ENCODE assay signal across 21 cellular contexts in genomic region chr3:182972387-182972786, GRCh38. TPM values are rescaled to one million over a fixed set of nuclear protein-coding genes. Genes with fewer than 3 reads are reported as not detected.
DNase-seq lines count a peak whose midpoint lies in the region; ATAC-seq and TF ChIP-seq lines count a peak whose summit lies in the region.
"Had no signal": no experiment of that assay in that cellular context is flagged by ENCODE, and none has a peak within 500 bp of the region (broad histone marks: within the 10 kb centered on the region; RNA-seq: fewer than 3 reads in every experiment).

No MANE protein-coding gene starts in this region.

- H3K9me1 ChIP-seq in IMR-90 (ENCODE audit: insufficient read depth, low read length), result peaks cover 10% of the 10 kb centered on the region

- no peak overlapping the region for H2AK9ac ChIP-seq in IMR-90 (replicated peaks; ENCODE audit: low read depth, low read length, poor library complexity)

- intact Hi-C loops in IMR-90 (cut with micrococcal nuclease), result no loop called here

- H2BK20ac ChIP-seq in IMR-90 (ENCODE audit: low read depth, low read length), result no peak overlapping the region

- H3K27ac ChIP-seq in IMR-90 (ENCODE audit: insufficient read depth, low read length) (no peak overlapping the region), OCI-LY3 (ENCODE audit: low read length) (peak overlapping the region; percentile 93)

- H3K79me1 ChIP-seq in IMR-90 (ENCODE audit: low read depth in 1 of 2, low read length in 2 of 2), result peaks cover 16 to 49% of the 10 kb centered on the region in 2 experiments

- no peak overlapping the region for H2BK15ac ChIP-seq in IMR-90 (ENCODE audit: low read depth, low read length)

- H3K27me3 ChIP-seq in IMR-90 (ENCODE audit: control insufficient read depth, insufficient read depth, low read length), result no peaks in the 10 kb centered on the region
- H3K27me3 ChIP-seq in OCI-LY3 (ENCODE audit: low read depth, low read length), result no peaks in the 10 kb centered on the region
- H3K27me3 ChIP-seq: MG63 had no signal

- no peak overlapping the region for H3K4ac ChIP-seq in IMR-90 (ENCODE audit: low read depth, low read length)

- H4K91ac ChIP-seq in IMR-90 (ENCODE audit: insufficient read depth, low read depth, low read length), result no peak overlapping the region

- POLR2A ChIA-PET in IMR-90 (lab: Charles Lee; ENCODE audit: unreplicated experiment), result no interaction called here

- H3K4me1 ChIP-seq in IMR-90 (ENCODE audit: control insufficient read depth, insufficient read depth, low read length), result peaks cover 11% of the 10 kb centered on the region
- peaks cover 79% of the 10 kb centered on the region for H3K4me1 ChIP-seq in OCI-LY3 (ENCODE audit: low read length)

- no peak overlapping the region for H3K56ac ChIP-seq in IMR-90 (ENCODE audit: extremely low read depth, insufficient read depth, low read length)

- no peak overlapping the region for H2AK5ac ChIP-seq in IMR-90 (ENCODE audit: low read depth, low read length)

- H3K4me3 Mint-ChIP-seq in memory B cell (no peak overlapping the region), type B pancreatic cell (no peak overlapping the region)

- H3K4me1 Mint-ChIP-seq in memory B cell (peaks cover 33% of the 10 kb centered on the region), type B pancreatic cell (ENCODE audit: unreplicated experiment) (peaks cover 27% of the 10 kb centered on the region)

- H3K9ac ChIP-seq in IMR-90 (ENCODE audit: low read depth, low read length), result no peak overlapping the region
- H3K9ac ChIP-seq in OCI-LY3 (ENCODE audit: low read length), result peak overlapping the region; percentile 25; the same call in 1 of the 2 replicates

- peaks cover 9% of the 10 kb centered on the region for H4K20me1 ChIP-seq in IMR-90 (ENCODE audit: insufficient read depth, low read length)
- H4K20me1 ChIP-seq in OCI-LY3 (ENCODE audit: insufficient read depth, low read length), result peaks cover 28% of the 10 kb centered on the region

- TF ChIP-seq POLR2A in IMR-90 (IDR thresholded peaks at IDR 0.05; ENCODE audit: low read depth, low read length), result no peak

- H3K36me3 ChIP-seq in IMR-90 (ENCODE audit: control insufficient read depth, insufficient read depth, low read length), result no peaks in the 10 kb centered on the region
- H3K36me3 ChIP-seq in OCI-LY3 (replicated peaks; ENCODE audit: low read depth, low read length), result no peaks in the 10 kb centered on the region
- H3K36me3 ChIP-seq: HAP-1 had no signal

- in situ Hi-C loops in IMR-90 (cut with MboI; ENCODE audit: low sequenced_read_pairs), result no loop called here

- H4K8ac ChIP-seq in IMR-90 (ENCODE audit: low read depth in 2 of 2, low read length in 2 of 2), result no peak overlapping the region

- H3K27me3 Mint-ChIP-seq in memory B cell (no peaks in the 10 kb centered on the region), type B pancreatic cell (no peaks in the 10 kb centered on the region)
- H3K27me3 Mint-ChIP-seq: CD4-positive, CD25-positive, alpha-beta regulatory T cell; IgD-negative memory B cell had no signal

- peak overlapping the region; percentile 50 for H3K27ac Mint-ChIP-seq in memory B cell
- H3K27ac Mint-ChIP-seq in type B pancreatic cell, result peak overlapping the region; percentile 24

- no peak overlapping the region for H3K4me3 ChIP-seq in IMR-90 (ENCODE audit: insufficient read depth, low read depth, low read length)
- peak overlapping the region; percentile 34; the same call in 1 of the 2 replicates for H3K4me3 ChIP-seq in OCI-LY3 (ENCODE audit: low read length)
- H3K4me3 ChIP-seq in foreskin fibroblast (ENCODE audit: low read depth in 1 of 2, low read length in 2 of 2), result no peak overlapping the region
- H3K4me3 ChIP-seq: HAP-1, MG63 had no signal

- dilution Hi-C loops in IMR-90 (cut with HindIII; ENCODE audit: low sequenced_read_pairs, unreplicated experiment), result no loop called here

- H3K9me3 Mint-ChIP-seq in memory B cell (no peaks in the 10 kb centered on the region), type B pancreatic cell (no peaks in the 10 kb centered on the region)
- H3K9me3 Mint-ChIP-seq: CD4-positive, CD25-positive, alpha-beta regulatory T cell; IgD-negative memory B cell had no signal

- peak overlapping the region; percentile 20; the same call in 1 of the 2 replicates for H3K23ac ChIP-seq in IMR-90 (ENCODE audit: low read depth, low read length)

- TF ChIP-seq RAD21 in IMR-90 (IDR thresholded peaks at IDR 0.05; ENCODE audit: low read length), result no peak

- H3K79me2 ChIP-seq in OCI-LY3 (ENCODE audit: low read length), result peaks cover 100% of the 10 kb centered on the region

- no peak overlapping the region for H3K18ac ChIP-seq in IMR-90 (ENCODE audit: low read depth, low read length)

- no peak overlapping the region for H3K14ac ChIP-seq in IMR-90 (replicated peaks; ENCODE audit: low read depth, low read length)

- BruUV-seq in IMR-90 (replicated peaks; lab: Mats Ljungman, UMichigan), result no TSS peak

- no peak overlapping the region for H2BK5ac ChIP-seq in IMR-90 (ENCODE audit: low read depth, low read length, poor library complexity, severe bottlenecking)

- ATAC-seq in IMR-90 (ENCODE audit: low read depth) (no peak), memory B cell (ENCODE audit: low read depth) (no peak), HG03175 (IDR thresholded peaks at IDR 0.05; ENCODE audit: unreplicated experiment) (no peak), HG03442 (IDR thresholded peaks at IDR 0.05; ENCODE audit: unreplicated experiment) (no peak)

- 100% methylated on average over 1 of the region's 6 CpGs; no CpG with 5 or more reads in 1 of the 2 experiments for WGBS in IMR-90 (ENCODE audit: extremely low coverage in 2 of 2, insufficient read length in 1 of 2), 2 experiments

- H3K9me3 ChIP-seq in IMR-90 (ENCODE audit: control insufficient read depth, insufficient read depth, low read length) (no peaks in the 10 kb centered on the region), OCI-LY3 (ENCODE audit: insufficient read depth, low read length) (no peaks in the 10 kb centered on the region)
- H3K9me3 ChIP-seq: HAP-1, MG63 had no signal

- no peak overlapping the region for H3K4me2 ChIP-seq in IMR-90 (ENCODE audit: low read depth, low read length)
- H3K4me2 ChIP-seq in OCI-LY3 (ENCODE audit: low read length), result peak overlapping the region; percentile 92

- no peak overlapping the region for H2AFZ ChIP-seq in IMR-90 (replicated peaks; ENCODE audit: low read length, poor library complexity)
- H2AFZ ChIP-seq in OCI-LY3 (ENCODE audit: low read depth, low read length), result no peak overlapping the region

- TF ChIP-seq CTCF in IMR-90 (conservative IDR thresholded peaks at IDR 0.05; ENCODE audit: low read depth, low read length) (no peak), OCI-LY3 (IDR thresholded peaks at IDR 0.05; ENCODE audit: low read depth, low read length) (no peak), type B pancreatic cell (conservative IDR thresholded peaks at IDR 0.05) (no peak), foreskin fibroblast (IDR thresholded peaks at IDR 0.05; ENCODE audit: low read depth, low read length) (no peak)

- no peak for DNase-seq in IMR-90
- no peak for DNase-seq in memory B cell (ENCODE audit: low spot score in 2 of 2)
- DNase-seq in type B pancreatic cell (ENCODE audit: extremely low spot score, unreplicated experiment), result no peak
- DNase-seq in foreskin fibroblast, result no peak
- DNase-seq: CD4-positive, CD25-positive, alpha-beta regulatory T cell; COR-L47; DMS 273 treated with DMSO at 0.1 percent for 48 hours; DND-41; Kasumi-1; MG63; NCI-H1048; NCI-H1436; NCI-H187 treated with DMSO at 0.1 percent for 48 hours; NCI-H2107; NCI-H2227 treated with DMSO at 0.1 percent for 48 hours; NCI-H510A had no signal

- CTCF ChIA-PET in IMR-90 (lab: Yijun Ruan, JAX), result no interaction called here

- no peak overlapping the region for H2BK120ac ChIP-seq in IMR-90 (ENCODE audit: low read depth, low read length)

- H4K5ac ChIP-seq in IMR-90 (ENCODE audit: low read depth, low read length), result no peak overlapping the region

- H3K36me3 Mint-ChIP-seq in memory B cell (peaks cover 5% of the 10 kb centered on the region), type B pancreatic cell (peaks cover 3% of the 10 kb centered on the region)

TF ChIP-seq in IMR-90, 13 proteins besides CTCF, POLR2A, EP300 and RAD21 (continues in another document):
- TF ChIP-seq, protein P1, sequence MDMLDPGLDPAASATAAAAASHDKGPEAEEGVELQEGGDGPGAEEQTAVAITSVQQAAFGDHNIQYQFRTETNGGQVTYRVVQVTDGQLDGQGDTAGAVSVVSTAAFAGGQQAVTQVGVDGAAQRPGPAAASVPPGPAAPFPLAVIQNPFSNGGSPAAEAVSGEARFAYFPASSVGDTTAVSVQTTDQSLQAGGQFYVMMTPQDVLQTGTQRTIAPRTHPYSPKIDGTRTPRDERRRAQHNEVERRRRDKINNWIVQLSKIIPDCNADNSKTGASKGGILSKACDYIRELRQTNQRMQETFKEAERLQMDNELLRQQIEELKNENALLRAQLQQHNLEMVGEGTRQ (IDR thresholded peaks at IDR 0.05; ENCODE audit: low read depth, low read length), result no peak
- TF ChIP-seq SMC3 (IDR thresholded peaks at IDR 0.05; ENCODE audit: low read depth, low read length) (no peak), MAZ (IDR thresholded peaks at IDR 0.05; ENCODE audit: borderline replicate concordance, low read depth, low read length) (no peak), FOS (IDR thresholded peaks at IDR 0.05; ENCODE audit: low read depth, low read length) (no peak), CEBPB (IDR thresholded peaks at IDR 0.05; ENCODE audit: low read depth, low read length) (no peak), RCOR1 (IDR thresholded peaks at IDR 0.05; ENCODE audit: insufficient replicate concordance, low read length) (no peak), MXI1 (IDR thresholded peaks at IDR 0.05; ENCODE audit: borderline replicate concordance, low read depth, low read length) (no peak), RFX5 (IDR thresholded peaks at IDR 0.05; ENCODE audit: low read depth, low read length) (no peak), MAFK (IDR thresholded peaks at IDR 0.05; ENCODE audit: low read depth, low read length) (no peak), BHLHE40 (IDR thresholded peaks at IDR 0.05; ENCODE audit: low read depth, low read length) (no peak), CHD1 (IDR thresholded peaks at IDR 0.05; ENCODE audit: low read depth, low read length) (no peak)

RNA-seq across cellular contexts. Expression of gene DCUN1D1, which starts 8.0 kb away (rescaled TPM):
- total RNA-seq in IMR-90 (2012; rRNA removed) (17.7 and 48.9 TPM in 2 replicates), type B pancreatic cell (ENCODE audit: low replicate concordance) (54.4 and 60.7 TPM in 2 replicates)
- 10.5 and 12.5 TPM in 2 replicates for polyA plus RNA-seq in IMR-90 (2012; rRNA removed)
- polyA plus RNA-seq in IMR-90 (2012; cell fraction: cytosol; rRNA removed), result 0.65 and 0.97 TPM in 2 replicates
- 0.39 and 6.1 TPM in 2 replicates for polyA plus RNA-seq in IMR-90 (2012; cell fraction: nucleus; rRNA removed; ENCODE audit: low replicate concordance)
